Comparison of ENCODE assay signal across 10 cellular contexts in the genomic region with DNA sequence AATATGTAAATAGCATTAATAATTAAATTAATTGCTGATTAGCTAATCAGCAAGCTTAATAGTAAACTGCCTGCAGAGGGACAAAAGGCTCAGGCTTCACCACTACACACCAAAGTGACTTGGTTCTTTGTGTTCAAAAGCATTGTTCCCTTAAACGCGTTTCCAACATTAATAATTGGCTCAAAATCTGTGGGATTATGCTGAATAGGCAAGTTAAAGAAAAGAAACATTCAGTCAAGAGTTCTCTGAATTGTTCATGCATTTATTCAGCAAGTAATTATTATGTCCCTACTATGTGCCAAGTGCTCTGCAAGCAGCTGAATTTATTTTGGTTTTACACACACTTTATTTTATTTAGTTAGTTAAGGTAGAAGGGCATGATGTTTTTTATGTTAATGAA.
"Had no signal": no experiment of that assay in that cellular context is flagged by ENCODE, and none has a peak within 500 bp of the region (broad histone marks: within the 10 kb centered on the region; RNA-seq: fewer than 3 reads in every experiment).

No MANE protein-coding gene starts in this region.

- H3K9ac ChIP-seq: GM23248, KMS-11 had no signal

- H3K27ac ChIP-seq: GM23248, HL-60, KMS-11 had no signal

- ATAC-seq: HCT116 had no signal

- H3K4me1 ChIP-seq: HAP-1 had no signal

- H3K4me3 Mint-ChIP-seq: HFFc6 had no signal

- H3K27ac Mint-ChIP-seq: HFFc6 had no signal

- H3K36me3 ChIP-seq: HAP-1 had no signal

- DNase-seq: GM23248, GOT3, H7, HFFc6, IMR-90, KBM-7 had no signal

- H3K4me3 ChIP-seq: GM23248, HAP-1 had no signal

- H2AFZ ChIP-seq: GM23248 had no signal

- H3K4me2 ChIP-seq: KMS-11 had no signal

- H3K9me3 ChIP-seq: HAP-1 had no signal
